ENCODE assay signal across 8 cellular contexts in the genomic region with DNA sequence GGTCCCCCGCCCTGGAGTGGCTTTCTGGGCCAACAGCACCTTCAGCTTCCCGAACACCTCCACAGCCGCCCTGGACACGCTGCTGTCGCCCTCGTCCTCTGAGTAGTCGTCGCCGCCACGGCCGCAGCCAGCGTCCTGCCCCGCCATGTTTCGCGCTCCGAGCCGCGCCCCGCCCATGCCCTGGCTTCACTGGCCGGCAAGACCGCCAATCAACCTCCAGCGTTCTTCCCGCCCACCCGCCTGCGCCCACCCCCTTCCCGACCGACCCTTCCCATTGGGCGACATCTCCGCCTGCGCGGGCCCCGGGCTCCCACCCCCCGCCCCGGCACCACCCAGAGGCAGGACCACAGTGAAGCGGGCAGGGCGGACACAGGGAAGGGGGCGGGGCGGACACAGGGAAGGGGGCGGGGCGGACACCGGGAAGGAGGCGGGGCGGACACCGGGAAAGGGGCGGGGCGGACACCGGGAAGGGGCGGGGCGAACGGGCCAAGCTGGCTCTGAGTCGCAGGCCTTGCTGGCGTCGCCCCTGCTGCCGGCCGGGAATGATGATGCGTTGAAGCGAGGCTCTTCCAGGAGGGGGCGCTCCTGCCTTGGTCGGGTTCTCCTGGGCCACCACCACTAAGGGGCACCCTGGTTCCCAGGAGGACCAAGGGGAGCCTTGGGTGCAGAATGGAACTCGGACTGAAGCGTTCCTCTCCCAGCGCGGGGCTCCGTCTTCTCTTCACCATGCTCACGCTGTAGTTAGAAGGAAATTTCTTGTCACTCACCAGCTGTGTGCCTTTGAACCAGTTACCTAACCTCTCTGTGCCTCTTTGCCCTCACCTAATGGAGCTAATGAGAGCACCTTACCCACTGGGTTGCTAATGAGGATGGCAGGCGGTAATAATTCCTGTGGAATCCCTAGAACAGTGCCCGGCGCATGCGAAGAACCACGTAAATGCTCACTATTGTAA. TPM values are rescaled to one million over a fixed set of nuclear protein-coding genes. Genes with fewer than 3 reads are reported as not detected.
A peak's percentile ranks its signal among the peaks of the same experiment; 100 is the strongest.
DNase-seq lines count a peak whose midpoint lies in the region; ATAC-seq and TF ChIP-seq lines count a peak whose summit lies in the region.

A gene (minus strand): TSS at position 166 of the 953 bp plus-strand sequence. CDS start 19 bp downstream, at position 147.

- peak; percentile 73 for ATAC-seq in HG03439 (IDR thresholded peaks at IDR 0.05; ENCODE audit: unreplicated experiment)

- peaks cover 5% of the 10 kb centered on the region for H3K4me1 ChIP-seq in BE2C

- peak; percentile 69 for TF ChIP-seq CTCF in BE2C (IDR thresholded peaks at IDR 0.05; ENCODE audit: low read depth, low read length)

- H3K27me3 ChIP-seq in BE2C, result no peaks in the 10 kb centered on the region

- H3K4me3 ChIP-seq in BE2C (ENCODE audit: low read depth, low read length), result peak within 1 kb of the TSS; percentile 59

- H3K36me3 ChIP-seq in BE2C, result no peaks in the 10 kb centered on the region

- no peaks in the 10 kb centered on the region for H3K9me3 ChIP-seq in BE2C

- DNase-seq in BE2C (peak; percentile 90), GM19238 (ENCODE audit: insufficient read length, low spot score) (peak; percentile 85), NCI-H510A (lab: John Stamatoyannopoulos, UW) (peak; percentile 58), cerebellum (ENCODE audit: low spot score) (peak; percentile 94), kidney tubule cell (ENCODE audit: low spot score) (peak; percentile 86)
- peak; percentile 75 to 82 for DNase-seq in activated CD4-positive, alpha-beta T cell treated with anti-CD3 and anti-CD28 coated beads for 24 hours (ENCODE audit: low read depth in 2 of 2)
- DNase-seq in stimulated activated CD4-positive, alpha-beta T cell treated with anti-CD3 and anti-CD28 coated beads, Interleukin-1b, Interleukin-23, amount 100 ng/mL, for 1 hour (ENCODE audit: low read depth in 2 of 2), result peak; percentile 75 to 76

RNA-seq across cellular contexts. Expression of the gene that starts here (rescaled TPM):
- 81.5 TPM for polyA plus RNA-seq in BE2C (2012; ENCODE audit: insufficient read depth, insufficient read length, low read depth)
- 8.7 TPM for total RNA-seq in cerebellum

Comparison
In these comparisons a context has a peak if more than half of its experiments do, and no peak if none do; other contexts are left out.
1. Peak in every context shown above with its lines: DNase-seq, ATAC-seq and H3K4me3 ChIP-seq.